14 cellular contexts compared by ENCODE assay signal in the genomic region with DNA sequence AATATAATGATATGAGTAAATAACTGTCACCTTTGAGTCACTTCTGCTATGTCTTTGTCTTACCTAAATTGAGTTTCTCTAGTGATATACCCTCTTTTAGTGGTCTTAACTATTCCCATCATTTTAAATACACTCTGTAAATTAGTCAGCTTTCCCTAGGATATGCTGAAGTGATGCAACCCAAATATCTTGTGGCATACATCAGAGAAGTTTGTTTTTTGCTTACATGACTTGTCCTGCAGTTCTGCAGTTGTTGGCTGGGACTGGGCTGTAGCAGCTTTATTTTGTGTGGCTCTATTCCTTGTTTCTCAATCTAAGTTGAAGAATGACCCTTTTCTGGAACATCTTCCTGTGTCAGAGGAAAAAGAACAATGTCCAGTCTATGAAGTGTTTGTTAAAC.
DNase-seq lines count a peak whose midpoint lies in the region; ATAC-seq, FAIRE-seq and TF ChIP-seq lines count a peak whose summit lies in the region.
"Had no signal": no experiment of that assay in that cellular context is flagged by ENCODE, and none has a peak within 500 bp of the region (broad histone marks: within the 10 kb centered on the region; RNA-seq: fewer than 3 reads in every experiment).

No MANE protein-coding gene starts in this region.

- dilution Hi-C loops in endothelial cell of umbilical vein (cut with MboI; ENCODE audit: extremely low pct_ligation_motif_present, low sequenced_read_pairs), result no loop called here

- H3K79me1 ChIP-seq in mesendoderm (ENCODE audit: low read length), result no peaks in the 10 kb centered on the region

- TF ChIP-seq CTCF in AG09309 (IDR thresholded peaks at IDR 0.05; ENCODE audit: control insufficient read depth, insufficient read depth, low read depth, low read length, missing control alignments) (no peak), endothelial cell of umbilical vein (IDR thresholded peaks at IDR 0.05; ENCODE audit: extremely low read depth in 1 of 2, insufficient read depth in 1 of 2, low read depth in 1 of 2, low read length in 2 of 2) (no peak)

- ATAC-seq in GM21447 (IDR thresholded peaks at IDR 0.05; ENCODE audit: unreplicated experiment) (no peak), HG03432 (IDR thresholded peaks at IDR 0.05; ENCODE audit: unreplicated experiment) (no peak)

- H2AFZ ChIP-seq in endothelial cell of umbilical vein (ENCODE audit: low read depth, low read length), result no peak overlapping the region

- CTCF ChIA-PET in endothelial cell of umbilical vein (lab: Charles Lee), result no interaction called here

- H3K79me2 ChIP-seq in endothelial cell of umbilical vein (ENCODE audit: control insufficient read depth, insufficient read depth, low read length) (no peaks in the 10 kb centered on the region), mesendoderm (ENCODE audit: control insufficient read depth, insufficient read depth, low read length) (no peaks in the 10 kb centered on the region)

- no peaks in the 10 kb centered on the region for H3K9me1 ChIP-seq in endothelial cell of umbilical vein (replicated peaks; ENCODE audit: control insufficient read depth, extremely low read depth, insufficient read depth, low read length)

- H4K20me1 ChIP-seq in endothelial cell of umbilical vein (replicated peaks; ENCODE audit: control insufficient read depth, extremely low read depth, insufficient read depth, low read length), result no peaks in the 10 kb centered on the region

- H3K9me3 ChIP-seq in endothelial cell of umbilical vein (replicated peaks; ENCODE audit: control insufficient read depth, insufficient read depth, low read length), result no peaks in the 10 kb centered on the region

- H3K36me3 ChIP-seq in endothelial cell of umbilical vein (ENCODE audit: control insufficient read depth in 2 of 2, extremely low read depth in 1 of 2, insufficient read depth in 2 of 2, low read length in 2 of 2) (peaks cover 12 to 13% of the 10 kb centered on the region in 2 experiments), mesendoderm (ENCODE audit: control insufficient read depth, insufficient read depth, low read length) (no peaks in the 10 kb centered on the region)

- H2AK5ac ChIP-seq in mesendoderm (ENCODE audit: low read length), result no peak overlapping the region

- H3K23ac ChIP-seq in mesendoderm (ENCODE audit: low read length), result no peak overlapping the region

- H3K27ac ChIP-seq in endothelial cell of umbilical vein (ENCODE audit: insufficient read depth, low read depth, low read length), result no peak overlapping the region
- H3K27ac ChIP-seq in mesendoderm (ENCODE audit: low read depth, low read length), result no peak overlapping the region
- H3K27ac ChIP-seq: KMS-11 had no signal

- H3K4me2 ChIP-seq in endothelial cell of umbilical vein (ENCODE audit: insufficient read depth, low read length) (no peak overlapping the region), mesendoderm (ENCODE audit: low read length) (no peak overlapping the region)
- H3K4me2 ChIP-seq: KMS-11 had no signal

- H4K8ac ChIP-seq in mesendoderm (ENCODE audit: low read depth, low read length), result peak overlapping the region; percentile 76

- no peak overlapping the region for H2BK120ac ChIP-seq in mesendoderm (ENCODE audit: low read depth, low read length)

- DNase-seq in AG09309 (ENCODE audit: low read depth) (peak; percentile 74), LHCN-M2 (ENCODE audit: low read depth) (peak; percentile 61), endothelial cell of umbilical vein (ENCODE audit: low read depth, low spot score) (peak; percentile 37), mesendoderm (no peak), HK-2 (ENCODE audit: unreplicated experiment) (no peak), SHP77 treated with DMSO at 0.1 percent for 48 hours (lab: John Stamatoyannopoulos, UW) (no peak)
- DNase-seq: activated CD4-positive, alpha-beta T cell treated with anti-CD3 and anti-CD28 coated beads, Interleukin-2, amount 50 U/mL, for 48 hours; activated T-cell treated with anti-CD3 and anti-CD28 coated beads, Interleukin-2, amount 50 U/mL, for 48 hours; stimulated activated CD4-positive, alpha-beta T cell treated with anti-CD3 and anti-CD28 coated beads, Interleukin-1b, Interleukin-23, amount 100 ng/mL, for 48 hours had no signal

- POLR2A ChIA-PET in endothelial cell of umbilical vein (lab: Charles Lee), result no interaction called here

- no peak overlapping the region for H3K56ac ChIP-seq in mesendoderm (ENCODE audit: low read length)

- no peak overlapping the region for H4K5ac ChIP-seq in mesendoderm (ENCODE audit: low read length)

- H3K4me1 ChIP-seq in endothelial cell of umbilical vein (ENCODE audit: control insufficient read depth, extremely low read depth, insufficient read depth, low read length), result peaks cover 26% of the 10 kb centered on the region
- peaks cover 11% of the 10 kb centered on the region for H3K4me1 ChIP-seq in mesendoderm (ENCODE audit: control insufficient read depth, low read depth, low read length)

- H3K27me3 ChIP-seq in endothelial cell of umbilical vein (ENCODE audit: control insufficient read depth in 2 of 2, insufficient read depth in 2 of 2, low read length in 2 of 2), result no peaks in the 10 kb centered on the region
- no peaks in the 10 kb centered on the region for H3K27me3 ChIP-seq in mesendoderm (ENCODE audit: insufficient read depth, low read length, poor library complexity)

- FAIRE-seq in endothelial cell of umbilical vein (lab: Jason Lieb, UNC), result no peak
- FAIRE-seq: D721Med, GM19239 had no signal

- intact Hi-C loops in endothelial cell of umbilical vein (cut with micrococcal nuclease), result no loop called here

- no peak overlapping the region for H3K4ac ChIP-seq in mesendoderm (ENCODE audit: low read depth, low read length)

- H3K4me3 ChIP-seq in AG09309 (ENCODE audit: control insufficient read depth, low read depth, low read length) (no peak overlapping the region), endothelial cell of umbilical vein (replicated peaks in 1 of 3; ENCODE audit: insufficient read depth in 1 of 3, low read depth in 1 of 3, low read length in 3 of 3) (no peak overlapping the region), mesendoderm (ENCODE audit: low read length) (no peak overlapping the region)

- TF ChIP-seq POLR2A in endothelial cell of umbilical vein (IDR thresholded peaks at IDR 0.05; ENCODE audit: low read depth, low read length), result no peak

- H2BK15ac ChIP-seq in mesendoderm (replicated peaks; ENCODE audit: low read depth), result no peak overlapping the region

- no peak overlapping the region for H3K18ac ChIP-seq in mesendoderm (ENCODE audit: low read length)

- H3K9ac ChIP-seq in endothelial cell of umbilical vein (replicated peaks; ENCODE audit: extremely low read depth, insufficient read depth, low read length) (no peak overlapping the region), mesendoderm (ENCODE audit: low read length) (no peak overlapping the region)
- H3K9ac ChIP-seq: KMS-11 had no signal

- H2BK5ac ChIP-seq in mesendoderm (ENCODE audit: low read length), result no peak overlapping the region

- BruUV-seq in endothelial cell of umbilical vein (replicated peaks; lab: Mats Ljungman, UMichigan), result no TSS peak

TF ChIP-seq in endothelial cell of umbilical vein, 7 proteins besides CTCF, POLR2A, EP300 and RAD21:
- TF ChIP-seq, protein P1, sequence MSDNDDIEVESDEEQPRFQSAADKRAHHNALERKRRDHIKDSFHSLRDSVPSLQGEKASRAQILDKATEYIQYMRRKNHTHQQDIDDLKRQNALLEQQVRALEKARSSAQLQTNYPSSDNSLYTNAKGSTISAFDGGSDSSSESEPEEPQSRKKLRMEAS (IDR thresholded peaks at IDR 0.05; ENCODE audit: insufficient read depth, insufficient read length), result no peak

Comparison
In these comparisons a context has a peak if more than half of its experiments do, and no peak if none do; other contexts are left out.
1. DNase-seq: peak in AG09309 (single experiment), LHCN-M2 (single experiment) and endothelial cell of umbilical vein (single experiment); none in mesendoderm (single experiment), HK-2 (single experiment) and SHP77 treated with DMSO at 0.1 percent for 48 hours (single experiment).